In genomic region chr2:17762457-17762856, GRCh38 we compare ENCODE assay signal across 2 cellular contexts.
TF ChIP-seq lines count a peak whose summit lies in the region.

No MANE protein-coding gene starts in this region.

TF ChIP-seq in liver, 16 proteins besides CTCF, POLR2A, EP300 and RAD21:
- TF ChIP-seq SP1 (IDR thresholded peaks at IDR 0.05) (no peak), FOXA1 (IDR thresholded peaks at IDR 0.05) (no peak), JUND (IDR thresholded peaks at IDR 0.05) (no peak), NR2F2 (IDR thresholded peaks at IDR 0.05) (no peak), GABPA (IDR thresholded peaks at IDR 0.05 in 1 of 2, conservative IDR thresholded peaks at IDR 0.05 in 1 of 2) (no peak), RXRA (IDR thresholded peaks at IDR 0.05) (no peak), ATF3 (IDR thresholded peaks at IDR 0.05) (no peak), EGR1 (IDR thresholded peaks at IDR 0.05; ENCODE audit: low read depth in 2 of 2) (no peak), HNF4A (conservative IDR thresholded peaks at IDR 0.05) (no peak), HNF4G (IDR thresholded peaks at IDR 0.05) (no peak), TAF1 (conservative IDR thresholded peaks at IDR 0.05) (no peak), FOXA2 (IDR thresholded peaks at IDR 0.05) (no peak), YY1 (IDR thresholded peaks at IDR 0.05) (no peak), REST (IDR thresholded peaks at IDR 0.05) (no peak)
- TF ChIP-seq, protein P1, sequence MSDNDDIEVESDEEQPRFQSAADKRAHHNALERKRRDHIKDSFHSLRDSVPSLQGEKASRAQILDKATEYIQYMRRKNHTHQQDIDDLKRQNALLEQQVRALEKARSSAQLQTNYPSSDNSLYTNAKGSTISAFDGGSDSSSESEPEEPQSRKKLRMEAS (IDR thresholded peaks at IDR 0.05): no peak
- TF ChIP-seq, protein P2, sequence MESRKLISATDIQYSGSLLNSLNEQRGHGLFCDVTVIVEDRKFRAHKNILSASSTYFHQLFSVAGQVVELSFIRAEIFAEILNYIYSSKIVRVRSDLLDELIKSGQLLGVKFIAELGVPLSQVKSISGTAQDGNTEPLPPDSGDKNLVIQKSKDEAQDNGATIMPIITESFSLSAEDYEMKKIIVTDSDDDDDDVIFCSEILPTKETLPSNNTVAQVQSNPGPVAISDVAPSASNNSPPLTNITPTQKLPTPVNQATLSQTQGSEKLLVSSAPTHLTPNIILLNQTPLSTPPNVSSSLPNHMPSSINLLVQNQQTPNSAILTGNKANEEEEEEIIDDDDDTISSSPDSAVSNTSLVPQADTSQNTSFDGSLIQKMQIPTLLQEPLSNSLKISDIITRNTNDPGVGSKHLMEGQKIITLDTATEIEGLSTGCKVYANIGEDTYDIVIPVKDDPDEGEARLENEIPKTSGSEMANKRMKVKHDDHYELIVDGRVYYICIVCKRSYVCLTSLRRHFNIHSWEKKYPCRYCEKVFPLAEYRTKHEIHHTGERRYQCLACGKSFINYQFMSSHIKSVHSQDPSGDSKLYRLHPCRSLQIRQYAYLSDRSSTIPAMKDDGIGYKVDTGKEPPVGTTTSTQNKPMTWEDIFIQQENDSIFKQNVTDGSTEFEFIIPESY (IDR thresholded peaks at IDR 0.05): no peak

TF ChIP-seq in HepG2, 621 proteins besides CTCF, POLR2A, EP300 and RAD21:
- no peak for TF ChIP-seq ZNF343 (CRISPR knock-in tag; IDR thresholded peaks at IDR 0.05)
- TF ChIP-seq CENPT (CRISPR knock-in tag; IDR thresholded peaks at IDR 0.05; ENCODE audit: low read depth): no peak
- TF ChIP-seq, protein P3, sequence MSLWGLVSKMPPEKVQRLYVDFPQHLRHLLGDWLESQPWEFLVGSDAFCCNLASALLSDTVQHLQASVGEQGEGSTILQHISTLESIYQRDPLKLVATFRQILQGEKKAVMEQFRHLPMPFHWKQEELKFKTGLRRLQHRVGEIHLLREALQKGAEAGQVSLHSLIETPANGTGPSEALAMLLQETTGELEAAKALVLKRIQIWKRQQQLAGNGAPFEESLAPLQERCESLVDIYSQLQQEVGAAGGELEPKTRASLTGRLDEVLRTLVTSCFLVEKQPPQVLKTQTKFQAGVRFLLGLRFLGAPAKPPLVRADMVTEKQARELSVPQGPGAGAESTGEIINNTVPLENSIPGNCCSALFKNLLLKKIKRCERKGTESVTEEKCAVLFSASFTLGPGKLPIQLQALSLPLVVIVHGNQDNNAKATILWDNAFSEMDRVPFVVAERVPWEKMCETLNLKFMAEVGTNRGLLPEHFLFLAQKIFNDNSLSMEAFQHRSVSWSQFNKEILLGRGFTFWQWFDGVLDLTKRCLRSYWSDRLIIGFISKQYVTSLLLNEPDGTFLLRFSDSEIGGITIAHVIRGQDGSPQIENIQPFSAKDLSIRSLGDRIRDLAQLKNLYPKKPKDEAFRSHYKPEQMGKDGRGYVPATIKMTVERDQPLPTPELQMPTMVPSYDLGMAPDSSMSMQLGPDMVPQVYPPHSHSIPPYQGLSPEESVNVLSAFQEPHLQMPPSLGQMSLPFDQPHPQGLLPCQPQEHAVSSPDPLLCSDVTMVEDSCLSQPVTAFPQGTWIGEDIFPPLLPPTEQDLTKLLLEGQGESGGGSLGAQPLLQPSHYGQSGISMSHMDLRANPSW (CRISPR knock-in tag; IDR thresholded peaks at IDR 0.05; ENCODE audit: borderline replicate concordance): no peak
- no peak for TF ChIP-seq IKZF4 (CRISPR knock-in tag; IDR thresholded peaks at IDR 0.05; ENCODE audit: borderline replicate concordance, low read depth, not compliant biosample characterization)
- TF ChIP-seq HNF4G (IDR thresholded peaks at IDR 0.05; ENCODE audit: borderline replicate concordance, low read depth, low read length): no peak
- no peak for TF ChIP-seq HNF4G (CRISPR knock-in tag; IDR thresholded peaks at IDR 0.05; ENCODE audit: borderline replicate concordance, low read depth)
- no peak for TF ChIP-seq ZNF780A (CRISPR knock-in tag; IDR thresholded peaks at IDR 0.05)
- no peak for TF ChIP-seq MXD3 (CRISPR knock-in tag; IDR thresholded peaks at IDR 0.05)
- no peak for TF ChIP-seq SNAI1 (CRISPR knock-in tag; IDR thresholded peaks at IDR 0.05; ENCODE audit: borderline replicate concordance)
TF ChIP-seq in HepG2: peak in this region for 0.
